ENCODE assay signal across 9 cellular contexts in genomic region chr1:93631626-93632365, GRCh38. TPM values are rescaled to one million over a fixed set of nuclear protein-coding genes. Genes with fewer than 3 reads are reported as not detected.
DNase-seq lines count a peak whose midpoint lies in the region; ATAC-seq, FAIRE-seq and TF ChIP-seq lines count a peak whose summit lies in the region.
"Had no signal": no experiment of that assay in that cellular context is flagged by ENCODE, and none has a peak within 500 bp of the region (broad histone marks: within the 10 kb centered on the region; RNA-seq: fewer than 3 reads in every experiment).

No MANE protein-coding gene starts in this region.

- no peaks in the 10 kb centered on the region for H3K36me3 ChIP-seq in kidney (ENCODE audit: control insufficient read depth in 1 of 2, insufficient read depth in 2 of 2, low read length in 2 of 2)

- no peak overlapping the region for H3K4me3 Mint-ChIP-seq in Calu3 (ENCODE audit: low read depth, unreplicated experiment)

- intact Hi-C loops in Calu3 (cut with micrococcal nuclease; ENCODE audit: unreplicated experiment), result loop anchor here (5.0 kb wide), 1 partner anchor 41 kb away; no protein-coding TSS in a partner anchor
- intact Hi-C loops in kidney (cut with DNase I), result loop anchor here (5.0 kb wide), 1 partner anchor 181 kb away; no protein-coding TSS in a partner anchor

- H3K4me1 Mint-ChIP-seq in Calu3 (ENCODE audit: low read depth, unreplicated experiment), result peaks cover 30% of the 10 kb centered on the region

- H3K27ac Mint-ChIP-seq in Calu3 (ENCODE audit: unreplicated experiment), result no peak overlapping the region

- peaks cover 6% of the 10 kb centered on the region for H3K36me3 Mint-ChIP-seq in Calu3 (ENCODE audit: insufficient read depth, unreplicated experiment)

- H3K27me3 Mint-ChIP-seq in Calu3 (ENCODE audit: unreplicated experiment), result no peaks in the 10 kb centered on the region

- no peak overlapping the region for H3K9ac ChIP-seq in kidney (ENCODE audit: low read length in 2 of 2)

- no TSS peak for BruUV-seq in Calu3 (replicated peaks; lab: Mats Ljungman, UMichigan)

- no peaks in the 10 kb centered on the region for H3K9me3 Mint-ChIP-seq in Calu3 (ENCODE audit: low read depth, unreplicated experiment)

- H3K4me1 ChIP-seq in kidney (ENCODE audit: control insufficient read depth in 1 of 2, insufficient read depth in 1 of 2, low read depth in 1 of 2, low read length in 2 of 2), result peaks cover 4 to 5% of the 10 kb centered on the region in 2 donors

- H3K4me3 ChIP-seq in kidney (ENCODE audit: low read length in 2 of 2), result no peak overlapping the region

- CTCF ChIA-PET in Calu3 (lab: Charles Lee), result interaction anchor here (1.0 to 3.9 kb wide), 4 partner anchors 74 to 214 kb away, joined by 3 to 125 read pairs (median 22); no protein-coding TSS in a partner anchor

- no peak for FAIRE-seq in kidney (lab: Jason Lieb, UNC)

- no peak overlapping the region for H3K27ac ChIP-seq in kidney (ENCODE audit: low read depth in 2 of 2, low read length in 2 of 2)

- TF ChIP-seq CTCF in Calu3 (IDR thresholded peaks at IDR 0.05; ENCODE audit: unreplicated experiment), result peak; percentile 43
- TF ChIP-seq CTCF in kidney (IDR thresholded peaks at IDR 0.05; ENCODE audit: borderline replicate concordance, extremely low read depth, insufficient read depth), result peak; percentile 21

- no peaks in the 10 kb centered on the region for H3K9me3 ChIP-seq in kidney (ENCODE audit: control insufficient read depth in 1 of 2, low read length in 2 of 2)

- DNase-seq in Calu3 (peak; percentile 28), SK-N-DZ (ENCODE audit: low spot score) (peak; percentile 52), kidney (no peak), globus pallidus (ENCODE audit: low spot score) (no peak), kidney glomerular epithelial cell (lab: John Stamatoyannopoulos, UW) (no peak)
- DNase-seq: NCI-H774 had no signal

- ATAC-seq in GM19463 (IDR thresholded peaks at IDR 0.05; ENCODE audit: unreplicated experiment) (peak; percentile 48), GM18498 (IDR thresholded peaks at IDR 0.05; ENCODE audit: unreplicated experiment) (no peak)
- ATAC-seq in activated CD4-positive, CD25-positive, alpha-beta regulatory T cell treated with anti-CD3 and anti-CD28 coated beads, Interleukin-2, amount 50 U/mL, for 24 hours, result no peak

RNA-seq across cellular contexts. Expression of gene BCAR3, which starts 49.8 kb away (rescaled TPM):
- total RNA-seq in Calu3 (2022), result 15.6 and 15.7 TPM in 2 replicates
- 0.77 and 1.7 TPM in 2 replicates for polyA plus RNA-seq in SK-N-DZ (2014; cell fraction: cytosol; rRNA removed)
- 1.3 and 1.6 TPM in 2 replicates for polyA plus RNA-seq in SK-N-DZ (2014; cell fraction: nucleus; rRNA removed)
- total RNA-seq in kidney, result 25.4 TPM
- 28.4 TPM for polyA plus RNA-seq in kidney (ENCODE audit: insufficient read depth, low read depth, low replicate concordance)

Comparison
In these comparisons a context has a peak if more than half of its experiments do, and no peak if none do; other contexts are left out.
1. DNase-seq: peak in Calu3 (single experiment) and SK-N-DZ (single experiment); none in kidney (single experiment), globus pallidus (single experiment) and kidney glomerular epithelial cell (single experiment).